Comparison of ENCODE assay signal across 10 cellular contexts in genomic region chr1:109624215-109625010, GRCh38. TPM values are rescaled to one million over a fixed set of nuclear protein-coding genes. Genes with fewer than 3 reads are reported as not detected.
DNase-seq lines count a peak whose midpoint lies in the region; ATAC-seq lines count a peak whose summit lies in the region.
"Had no signal": no experiment of that assay in that cellular context is flagged by ENCODE, and none has a peak within 500 bp of the region (broad histone marks: within the 10 kb centered on the region; RNA-seq: fewer than 3 reads in every experiment).

No MANE protein-coding gene starts in this region.

- no peaks in the 10 kb centered on the region for H3K27me3 Mint-ChIP-seq in activated CD4-positive, alpha-beta T cell treated with anti-CD3 and anti-CD28 coated beads, Interleukin-2, amount 10 ng/mL, durations not matched to agents 24 days and 14 days
- H3K27me3 Mint-ChIP-seq in stimulated activated memory B cell treated with anti-CD40 and anti-IgM and Interleukin-4, amounts not matched to agents 10 μg/mL and 1 μg/mL and 100 μg/mL, for 72 hours, result no peaks in the 10 kb centered on the region

- H3K4me3 Mint-ChIP-seq in activated CD4-positive, alpha-beta T cell treated with anti-CD3 and anti-CD28 coated beads, Interleukin-2, amount 10 ng/mL, durations not matched to agents 24 days and 14 days, result peak overlapping the region; percentile 76
- H3K4me3 Mint-ChIP-seq in stimulated activated memory B cell treated with anti-CD40 and anti-IgM and Interleukin-4, amounts not matched to agents 10 μg/mL and 1 μg/mL and 100 μg/mL, for 72 hours, result peak overlapping the region; percentile 52

- intact Hi-C loops in activated CD4-positive, alpha-beta T cell treated with anti-CD3 and anti-CD28 coated beads, Interleukin-2, amount 10 ng/mL, durations not matched to agents 24 days and 14 days (cut with micrococcal nuclease), result loop anchor here (5.0 kb wide), 4 partner anchors 43 to 342 kb away; partner anchors contain the start of genes CYB561D1, GSTM1, GSTM2 and PSRC1

- peaks cover 42% of the 10 kb centered on the region for H3K4me1 Mint-ChIP-seq in activated CD4-positive, alpha-beta T cell treated with anti-CD3 and anti-CD28 coated beads, Interleukin-2, amount 10 ng/mL, durations not matched to agents 24 days and 14 days
- H3K4me1 Mint-ChIP-seq in stimulated activated memory B cell treated with anti-CD40 and anti-IgM and Interleukin-4, amounts not matched to agents 10 μg/mL and 1 μg/mL and 100 μg/mL, for 72 hours, result peaks cover 67% of the 10 kb centered on the region

- H3K36me3 Mint-ChIP-seq in activated CD4-positive, alpha-beta T cell treated with anti-CD3 and anti-CD28 coated beads, Interleukin-2, amount 10 ng/mL, durations not matched to agents 24 days and 14 days (ENCODE audit: low read depth), result peaks cover 34% of the 10 kb centered on the region
- H3K36me3 Mint-ChIP-seq in stimulated activated memory B cell treated with anti-CD40 and anti-IgM and Interleukin-4, amounts not matched to agents 10 μg/mL and 1 μg/mL and 100 μg/mL, for 72 hours, result peaks cover 29% of the 10 kb centered on the region

- no peaks in the 10 kb centered on the region for H3K9me3 Mint-ChIP-seq in activated CD4-positive, alpha-beta T cell treated with anti-CD3 and anti-CD28 coated beads, Interleukin-2, amount 10 ng/mL, durations not matched to agents 24 days and 14 days
- no peaks in the 10 kb centered on the region for H3K9me3 Mint-ChIP-seq in stimulated activated memory B cell treated with anti-CD40 and anti-IgM and Interleukin-4, amounts not matched to agents 10 μg/mL and 1 μg/mL and 100 μg/mL, for 72 hours

- peak; percentile 70 for ATAC-seq in stimulated activated memory B cell treated with anti-CD40 and anti-IgM and Interleukin-4, amounts not matched to agents 10 μg/mL and 1 μg/mL and 100 μg/mL, for 72 hours
- ATAC-seq: Panc1 had no signal

- peak overlapping the region; percentile 54 for H3K27ac ChIP-seq in cingulate gyrus (ENCODE audit: low read depth, low read length)

- peak overlapping the region; percentile 72 for H3K27ac Mint-ChIP-seq in activated CD4-positive, alpha-beta T cell treated with anti-CD3 and anti-CD28 coated beads, Interleukin-2, amount 10 ng/mL, durations not matched to agents 24 days and 14 days
- peak overlapping the region; percentile 89 for H3K27ac Mint-ChIP-seq in stimulated activated memory B cell treated with anti-CD40 and anti-IgM and Interleukin-4, amounts not matched to agents 10 μg/mL and 1 μg/mL and 100 μg/mL, for 72 hours

- peak; percentile 76 for DNase-seq in activated CD4-positive, alpha-beta T cell treated with anti-CD3 and anti-CD28 coated beads, Interleukin-2, amount 10 ng/mL, durations not matched to agents 24 days and 14 days
- DNase-seq in activated CD4-positive, alpha-beta T cell treated with anti-CD3 and anti-CD28 coated beads, Interleukin-2, amount 50 U/mL, for 48 hours, result no peak
- DNase-seq in NCI-H128 (lab: John Stamatoyannopoulos, UW; ENCODE audit: unreplicated experiment) (peak; percentile 41), mesenteric fat pad (ENCODE audit: low spot score) (no peak), iPS-NIHi7 (ENCODE audit: extremely low spot score) (no peak)
- no peak for DNase-seq in NK-92 treated with Interleukin-12 subunit alpha and Interleukin-12 subunit beta, amount 100 ng/mL, for 24 hours (lab: John Stamatoyannopoulos, UW)

RNA-seq across cellular contexts. Expression of gene AMPD2, which starts 4.8 kb away (rescaled TPM):
- total RNA-seq in activated CD4-positive, alpha-beta T cell treated with anti-CD3 and anti-CD28 coated beads, Interleukin-2, amount 10 ng/mL, durations not matched to agents 24 days and 14 days, result 92.2 and 97.8 TPM in 2 replicates
- 63.1 TPM for total RNA-seq in mesenteric fat pad

RNA-seq across cellular contexts. Expression of gene GNAT2, which starts 5.0 kb away (rescaled TPM):
- total RNA-seq in activated CD4-positive, alpha-beta T cell treated with anti-CD3 and anti-CD28 coated beads, Interleukin-2, amount 10 ng/mL, durations not matched to agents 24 days and 14 days, result 0.33 TPM in 2 replicates
- not detected for total RNA-seq in mesenteric fat pad
- total RNA-seq: cardiac septum had no signal

RNA-seq across cellular contexts. Expression of gene GSTM4, which starts 31.5 kb away (rescaled TPM):
- 6.8 and 9.9 TPM in 2 replicates for total RNA-seq in activated CD4-positive, alpha-beta T cell treated with anti-CD3 and anti-CD28 coated beads, Interleukin-2, amount 10 ng/mL, durations not matched to agents 24 days and 14 days
- total RNA-seq in mesenteric fat pad, result 22.6 TPM

RNA-seq across cellular contexts. Expression of gene GSTM2, which starts 43.4 kb away (rescaled TPM):
- 17.5 and 18.4 TPM in 2 replicates for total RNA-seq in activated CD4-positive, alpha-beta T cell treated with anti-CD3 and anti-CD28 coated beads, Interleukin-2, amount 10 ng/mL, durations not matched to agents 24 days and 14 days
- total RNA-seq in mesenteric fat pad, result 51.2 TPM

Comparison
In these comparisons a context has a peak if more than half of its experiments do, and no peak if none do; other contexts are left out.
1. DNase-seq: peak in activated CD4-positive, alpha-beta T cell treated with anti-CD3 and anti-CD28 coated beads, Interleukin-2, amount 10 ng/mL, durations not matched to agents 24 days and 14 days (single experiment) and NCI-H128 (single experiment); none in activated CD4-positive, alpha-beta T cell treated with anti-CD3 and anti-CD28 coated beads, Interleukin-2, amount 50 U/mL, for 48 hours (0 of 2), mesenteric fat pad (single experiment), iPS-NIHi7 (single experiment) and NK-92 treated with Interleukin-12 subunit alpha and Interleukin-12 subunit beta, amount 100 ng/mL, for 24 hours (single experiment).